10 cellular contexts compared by ENCODE assay signal in the genomic region with DNA sequence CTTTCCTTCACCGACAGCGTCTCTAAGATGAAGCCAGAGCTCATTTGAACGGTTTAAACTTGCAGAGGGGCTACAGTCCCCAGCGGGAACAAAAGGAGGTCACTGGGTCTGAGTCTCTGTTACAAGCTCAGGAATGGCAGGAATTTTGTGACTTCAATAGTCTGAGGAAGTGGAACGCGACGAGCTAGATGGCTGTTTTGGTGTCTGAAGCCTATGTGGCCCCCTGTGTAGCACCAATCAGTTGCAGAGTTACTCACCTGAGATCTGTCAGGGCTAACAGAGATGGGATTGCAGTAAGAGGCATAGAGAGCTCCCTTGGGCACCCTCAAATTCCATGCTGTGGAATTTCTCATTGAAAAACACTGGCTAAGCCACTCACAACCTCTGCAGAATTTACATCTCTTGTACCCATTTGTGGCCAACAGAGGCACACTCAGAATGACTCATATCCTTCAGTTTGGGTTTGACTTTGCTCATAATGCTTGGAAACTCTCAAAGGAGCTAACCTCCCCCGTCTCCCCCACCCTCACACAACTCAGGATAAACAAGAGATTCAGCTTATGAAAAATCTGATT. TPM values are rescaled to one million over a fixed set of nuclear protein-coding genes. Genes with fewer than 3 reads are reported as not detected.
DNase-seq lines count a peak whose midpoint lies in the region; ATAC-seq and TF ChIP-seq lines count a peak whose summit lies in the region.
"Had no signal": no experiment of that assay in that cellular context is flagged by ENCODE, and none has a peak within 500 bp of the region (broad histone marks: within the 10 kb centered on the region; RNA-seq: fewer than 3 reads in every experiment).

No MANE protein-coding gene starts in this region.

- H2AFZ ChIP-seq in SK-N-SH (ENCODE audit: low read depth) = peak overlapping the region; percentile 60; the same call in 1 of the 2 replicates

- TF ChIP-seq POLR2A in esophagus muscularis mucosa (IDR thresholded peaks at IDR 0.05; ENCODE audit: low read depth) = no peak
- TF ChIP-seq POLR2A in uterus (IDR thresholded peaks at IDR 0.05) = no peak

- H4K20me1 ChIP-seq in SK-N-SH (ENCODE audit: insufficient read depth) = no peaks in the 10 kb centered on the region

- H3K79me2 ChIP-seq in SK-N-SH (ENCODE audit: insufficient read depth) = no peaks in the 10 kb centered on the region

- H3K9me3 ChIP-seq in SK-N-SH = no peaks in the 10 kb centered on the region
- H3K9me3 ChIP-seq in esophagus muscularis mucosa = no peaks in the 10 kb centered on the region
- no peaks in the 10 kb centered on the region for H3K9me3 ChIP-seq in uterus

- peak overlapping the region; percentile 37 for H3K4me2 ChIP-seq in SK-N-SH

- H3K4me3 ChIP-seq in SK-N-SH (ENCODE audit: low read depth in 2 of 2, low read length in 1 of 2) (no peak overlapping the region), epithelial cell of esophagus (ENCODE audit: low read length) (no peak overlapping the region), esophagus muscularis mucosa (no peak overlapping the region), uterus (no peak overlapping the region)

- H3K36me3 ChIP-seq in SK-N-SH (replicated peaks in 1 of 2; ENCODE audit: control insufficient read depth in 1 of 2, insufficient read depth in 2 of 2, low read length in 1 of 2) (no peaks in the 10 kb centered on the region), esophagus muscularis mucosa (no peaks in the 10 kb centered on the region), uterus (no peaks in the 10 kb centered on the region)

- TF ChIP-seq CTCF in SK-N-SH (IDR thresholded peaks at IDR 0.05) = no peak
- TF ChIP-seq CTCF in epithelial cell of esophagus (IDR thresholded peaks at IDR 0.05; ENCODE audit: insufficient read depth, low read depth, low read length, missing control alignments) = no peak
- no peak for TF ChIP-seq CTCF in esophagus muscularis mucosa (IDR thresholded peaks at IDR 0.05)
- no peak for TF ChIP-seq CTCF in uterus (IDR thresholded peaks at IDR 0.05)

- no peaks in the 10 kb centered on the region for H3K9me2 ChIP-seq in SK-N-SH

- no peak overlapping the region; the same call in 1 of the 2 replicates for H3K9ac ChIP-seq in SK-N-SH

- no peak for ATAC-seq in GM21367 (IDR thresholded peaks at IDR 0.05; ENCODE audit: unreplicated experiment)

- CTCF ChIA-PET in SK-N-SH (lab: Yijun Ruan, JAX) = interaction anchor here (1.0 to 6.2 kb wide), 5 partner anchors 8 to 94 kb away, joined by 3 to 148 read pairs (median 7); no protein-coding TSS in a partner anchor

- no peaks in the 10 kb centered on the region for H3F3A ChIP-seq in SK-N-SH (replicated peaks; ENCODE audit: insufficient read depth)

- intact Hi-C loops in esophagus muscularis mucosa (cut with DNase I) = loop anchor here (5.0 kb wide), 1 partner anchor 54 kb away; no protein-coding TSS in a partner anchor
- intact Hi-C loops in uterus (cut with DNase I; ENCODE audit: low total_unique reads) = loop anchor here (10.0 kb wide), 1 partner anchor 163 kb away; no protein-coding TSS in a partner anchor

- POLR2A ChIA-PET in SK-N-SH (lab: Yijun Ruan, JAX) = no interaction called here

- H3K4me1 ChIP-seq in SK-N-SH (ENCODE audit: control insufficient read depth in 1 of 2, insufficient read depth in 2 of 2, low read depth in 1 of 2, low read length in 1 of 2) = peaks cover 0 to 12% of the 10 kb centered on the region in 2 experiments; a peak in 2 of 4 replicates
- H3K4me1 ChIP-seq in esophagus muscularis mucosa = peaks cover 0 to 18% (median 8%) of the 10 kb centered on the region in 4 donors
- H3K4me1 ChIP-seq in uterus = no peaks in the 10 kb centered on the region

- H3K27ac ChIP-seq in SK-N-SH (ENCODE audit: low read depth in 2 of 2, low read length in 1 of 2) (peak overlapping the region in 1 of 2 experiments; percentile 18; a peak in 1 of 4 replicates), esophagus muscularis mucosa (replicated peaks in 1 of 4) (no peak overlapping the region), uterus (no peak overlapping the region)

- H3K27me3 ChIP-seq in SK-N-SH (ENCODE audit: insufficient read depth) (no peaks in the 10 kb centered on the region), esophagus muscularis mucosa (no peaks in the 10 kb centered on the region), uterus (no peaks in the 10 kb centered on the region)

- TF ChIP-seq RAD21 in SK-N-SH (IDR thresholded peaks at IDR 0.05; ENCODE audit: low read length) = no peak

- DNase-seq in H4 (ENCODE audit: low spot score) (peak; percentile 53), SK-N-SH (no peak), epithelial cell of esophagus (ENCODE audit: low read depth) (peak; percentile 36), occipital lobe (lab: John Stamatoyannopoulos, UW) (no peak), esophagus muscularis mucosa (ENCODE audit: extremely low spot score) (no peak), uterus (no peak)
- peak; percentile 52 for DNase-seq in stimulated activated CD4-positive, alpha-beta T cell treated with anti-CD3 and anti-CD28 coated beads, Interleukin-1b, Interleukin-23, amount 100 ng/mL, for 48 hours
- DNase-seq: activated effector memory CD4-positive, alpha-beta T cell treated with anti-CD3 and anti-CD28 coated beads, Interleukin-2, amount 50 U/mL, for 16 hours; NCI-H748 treated with DMSO at 0.1 percent for 48 hours had no signal

- TF ChIP-seq EP300 in SK-N-SH (IDR thresholded peaks at IDR 0.05; ENCODE audit: borderline replicate concordance in 1 of 2, low read depth in 1 of 2, low read length in 1 of 2) (peak in 1 of 2 experiments; percentile 33; a peak in 1 of 4 replicates), esophagus muscularis mucosa (IDR thresholded peaks at IDR 0.05) (no peak)

- WGBS in SK-N-SH (ENCODE audit: low lambda C conversion rate) = 71% methylated on average over 8 of the region's 8 CpGs
- 66% methylated on average over 8 of the region's 8 CpGs for WGBS in esophagus muscularis mucosa

TF ChIP-seq in SK-N-SH, 30 proteins besides CTCF, POLR2A, EP300 and RAD21:
- TF ChIP-seq RCOR1 (IDR thresholded peaks at IDR 0.05; ENCODE audit: low read length) (no peak), TCF12 (IDR thresholded peaks at IDR 0.05) (peak; percentile 22; the same call in 1 of the 2 replicates), FOSL2 (IDR thresholded peaks at IDR 0.05; ENCODE audit: borderline replicate concordance, low read depth) (peak; percentile 87), NFIC (IDR thresholded peaks at IDR 0.05; ENCODE audit: borderline replicate concordance) (peak; percentile 28; the same call in 1 of the 2 replicates), YY1 (IDR thresholded peaks at IDR 0.05; ENCODE audit: low read depth) (no peak), JUND (IDR thresholded peaks at IDR 0.05) (peak; percentile 63)
- TF ChIP-seq, protein P1, sequence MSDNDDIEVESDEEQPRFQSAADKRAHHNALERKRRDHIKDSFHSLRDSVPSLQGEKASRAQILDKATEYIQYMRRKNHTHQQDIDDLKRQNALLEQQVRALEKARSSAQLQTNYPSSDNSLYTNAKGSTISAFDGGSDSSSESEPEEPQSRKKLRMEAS (IDR thresholded peaks at IDR 0.05; ENCODE audit: low read depth) = 0 out of 2 replicates have a peak, but pooled peaks have one; percentile 20
- TF ChIP-seq, protein P2, sequence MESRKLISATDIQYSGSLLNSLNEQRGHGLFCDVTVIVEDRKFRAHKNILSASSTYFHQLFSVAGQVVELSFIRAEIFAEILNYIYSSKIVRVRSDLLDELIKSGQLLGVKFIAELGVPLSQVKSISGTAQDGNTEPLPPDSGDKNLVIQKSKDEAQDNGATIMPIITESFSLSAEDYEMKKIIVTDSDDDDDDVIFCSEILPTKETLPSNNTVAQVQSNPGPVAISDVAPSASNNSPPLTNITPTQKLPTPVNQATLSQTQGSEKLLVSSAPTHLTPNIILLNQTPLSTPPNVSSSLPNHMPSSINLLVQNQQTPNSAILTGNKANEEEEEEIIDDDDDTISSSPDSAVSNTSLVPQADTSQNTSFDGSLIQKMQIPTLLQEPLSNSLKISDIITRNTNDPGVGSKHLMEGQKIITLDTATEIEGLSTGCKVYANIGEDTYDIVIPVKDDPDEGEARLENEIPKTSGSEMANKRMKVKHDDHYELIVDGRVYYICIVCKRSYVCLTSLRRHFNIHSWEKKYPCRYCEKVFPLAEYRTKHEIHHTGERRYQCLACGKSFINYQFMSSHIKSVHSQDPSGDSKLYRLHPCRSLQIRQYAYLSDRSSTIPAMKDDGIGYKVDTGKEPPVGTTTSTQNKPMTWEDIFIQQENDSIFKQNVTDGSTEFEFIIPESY (IDR thresholded peaks at IDR 0.05; ENCODE audit: borderline replicate concordance, low read depth) = no peak
TF ChIP-seq in SK-N-SH: peak in this region for 5.

RNA-seq across cellular contexts. Expression of gene TCP11, which starts 7.1 kb away (rescaled TPM):
- total RNA-seq in H4 (2014; rRNA removed; shearing (Covaris generic)) = 0.14 TPM in 1 of 2 replicates, not detected in the other
- polyA plus RNA-seq in SK-N-SH (2012; rRNA removed) = 0.05 and 0.16 TPM in 2 replicates
- polyA plus RNA-seq in SK-N-SH (2012; cell fraction: cytosol; rRNA removed) = 0.04 and 0.13 TPM in 2 replicates
- polyA plus RNA-seq in SK-N-SH (2012; cell fraction: nucleus; rRNA removed) = 0.08 and 0.18 TPM in 2 replicates
- total RNA-seq in occipital lobe (0.31 TPM), esophagus muscularis mucosa (1 to 10 TPM in 1 of 4 donors, under 1 TPM in 2, not detected in 1; 0.75 to 1.1 (median 0.83) TPM), uterus (1 to 10 TPM in 1 of 4 donors, not detected in 3; 1.8 TPM)

Comparison
In these comparisons a context has a peak if more than half of its experiments do, and no peak if none do; other contexts are left out.
1. DNase-seq: peak in H4 (single experiment), epithelial cell of esophagus (single experiment) and stimulated activated CD4-positive, alpha-beta T cell treated with anti-CD3 and anti-CD28 coated beads, Interleukin-1b, Interleukin-23, amount 100 ng/mL, for 48 hours (single experiment); none in SK-N-SH (single experiment), occipital lobe (single experiment), esophagus muscularis mucosa (single experiment) and uterus (0 of 2).